1 cellular context compared by ENCODE assay signal in the genomic region with DNA sequence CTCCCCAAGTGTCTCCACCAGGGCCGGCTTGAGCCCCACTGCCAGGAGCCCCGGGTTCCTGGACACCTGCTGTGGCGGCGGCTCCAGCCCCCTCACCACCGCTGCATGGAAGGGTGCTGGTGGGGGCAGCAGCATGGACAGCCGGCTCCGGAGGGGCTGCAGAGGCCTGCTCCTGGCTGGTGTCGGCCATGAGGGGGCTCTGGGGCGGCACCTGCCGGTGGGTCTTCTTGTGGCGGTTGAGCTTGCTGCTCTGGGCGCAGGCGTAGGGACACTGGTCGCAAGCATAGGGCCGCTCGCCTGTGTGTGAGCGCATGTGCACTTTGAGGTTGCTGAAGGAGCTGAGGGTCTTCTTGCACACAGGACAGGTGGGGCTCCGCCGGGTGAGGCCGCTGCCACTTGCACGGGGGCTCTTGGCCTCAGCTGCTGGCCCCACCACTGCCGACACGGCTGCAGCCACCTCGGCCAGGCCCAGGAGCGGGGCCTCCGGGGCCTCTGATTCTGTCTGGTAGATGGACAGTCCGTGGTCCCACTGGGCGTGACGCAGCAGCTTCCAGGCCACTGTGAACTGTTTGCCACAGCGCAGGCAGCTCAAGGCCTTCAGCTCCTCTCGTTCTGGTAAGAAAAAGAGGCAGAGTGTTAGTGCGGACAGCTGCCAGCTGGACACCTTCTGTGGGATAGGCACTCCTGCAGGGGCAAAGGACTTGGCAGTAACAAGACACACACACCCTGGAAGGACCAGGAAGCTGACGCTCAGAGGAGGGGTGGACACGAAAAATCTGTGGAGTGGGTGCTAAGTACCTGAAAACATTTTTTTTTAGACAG.
TF ChIP-seq lines count a peak whose summit lies in the region.

No MANE protein-coding gene starts in this region.

TF ChIP-seq in K562, 482 proteins besides CTCF, POLR2A, EP300 and RAD21:
- no peak for TF ChIP-seq ZNF57 (CRISPR knock-in tag; IDR thresholded peaks at IDR 0.05)
- peak; percentile 10; the same call in 1 of the 2 replicates for TF ChIP-seq RBFOX2 (IDR thresholded peaks at IDR 0.05; ENCODE audit: low read depth, low read length)
- TF ChIP-seq, protein P1, sequence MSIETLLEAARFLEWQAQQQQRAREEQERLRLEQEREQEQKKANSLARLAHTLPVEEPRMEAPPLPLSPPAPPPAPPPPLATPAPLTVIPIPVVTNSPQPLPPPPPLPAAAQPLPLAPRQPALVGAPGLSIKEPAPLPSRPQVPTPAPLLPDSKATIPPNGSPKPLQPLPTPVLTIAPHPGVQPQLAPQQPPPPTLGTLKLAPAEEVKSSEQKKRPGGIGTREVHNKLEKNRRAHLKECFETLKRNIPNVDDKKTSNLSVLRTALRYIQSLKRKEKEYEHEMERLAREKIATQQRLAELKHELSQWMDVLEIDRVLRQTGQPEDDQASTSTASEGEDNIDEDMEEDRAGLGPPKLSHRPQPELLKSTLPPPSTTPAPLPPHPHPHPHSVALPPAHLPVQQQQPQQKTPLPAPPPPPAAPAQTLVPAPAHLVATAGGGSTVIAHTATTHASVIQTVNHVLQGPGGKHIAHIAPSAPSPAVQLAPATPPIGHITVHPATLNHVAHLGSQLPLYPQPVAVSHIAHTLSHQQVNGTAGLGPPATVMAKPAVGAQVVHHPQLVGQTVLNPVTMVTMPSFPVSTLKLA (conservative IDR thresholded peaks at IDR 0.05), result no peak
- peak; percentile 71 for TF ChIP-seq POLR2G (IDR thresholded peaks at IDR 0.05; ENCODE audit: low read depth, low read length)
- TF ChIP-seq, protein P2, sequence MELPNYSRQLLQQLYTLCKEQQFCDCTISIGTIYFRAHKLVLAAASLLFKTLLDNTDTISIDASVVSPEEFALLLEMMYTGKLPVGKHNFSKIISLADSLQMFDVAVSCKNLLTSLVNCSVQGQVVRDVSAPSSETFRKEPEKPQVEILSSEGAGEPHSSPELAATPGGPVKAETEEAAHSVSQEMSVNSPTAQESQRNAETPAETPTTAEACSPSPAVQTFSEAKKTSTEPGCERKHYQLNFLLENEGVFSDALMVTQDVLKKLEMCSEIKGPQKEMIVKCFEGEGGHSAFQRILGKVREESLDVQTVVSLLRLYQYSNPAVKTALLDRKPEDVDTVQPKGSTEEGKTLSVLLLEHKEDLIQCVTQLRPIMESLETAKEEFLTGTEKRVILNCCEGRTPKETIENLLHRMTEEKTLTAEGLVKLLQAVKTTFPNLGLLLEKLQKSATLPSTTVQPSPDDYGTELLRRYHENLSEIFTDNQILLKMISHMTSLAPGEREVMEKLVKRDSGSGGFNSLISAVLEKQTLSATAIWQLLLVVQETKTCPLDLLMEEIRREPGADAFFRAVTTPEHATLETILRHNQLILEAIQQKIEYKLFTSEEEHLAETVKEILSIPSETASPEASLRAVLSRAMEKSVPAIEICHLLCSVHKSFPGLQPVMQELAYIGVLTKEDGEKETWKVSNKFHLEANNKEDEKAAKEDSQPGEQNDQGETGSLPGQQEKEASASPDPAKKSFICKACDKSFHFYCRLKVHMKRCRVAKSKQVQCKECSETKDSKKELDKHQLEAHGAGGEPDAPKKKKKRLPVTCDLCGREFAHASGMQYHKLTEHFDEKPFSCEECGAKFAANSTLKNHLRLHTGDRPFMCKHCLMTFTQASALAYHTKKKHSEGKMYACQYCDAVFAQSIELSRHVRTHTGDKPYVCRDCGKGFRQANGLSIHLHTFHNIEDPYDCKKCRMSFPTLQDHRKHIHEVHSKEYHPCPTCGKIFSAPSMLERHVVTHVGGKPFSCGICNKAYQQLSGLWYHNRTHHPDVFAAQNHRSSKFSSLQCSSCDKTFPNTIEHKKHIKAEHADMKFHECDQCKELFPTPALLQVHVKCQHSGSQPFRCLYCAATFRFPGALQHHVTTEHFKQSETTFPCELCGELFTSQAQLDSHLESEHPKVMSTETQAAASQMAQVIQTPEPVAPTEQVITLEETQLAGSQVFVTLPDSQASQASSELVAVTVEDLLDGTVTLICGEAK (IDR thresholded peaks at IDR 0.05), result no peak
- TF ChIP-seq, protein P2 (CRISPR knock-in tag; IDR thresholded peaks at IDR 0.05), result no peak
- TF ChIP-seq ZNF311 (CRISPR knock-in tag; IDR thresholded peaks at IDR 0.05), result no peak
- no peak for TF ChIP-seq EP400 (IDR thresholded peaks at IDR 0.05)
- no peak for TF ChIP-seq CBFA2T3 (IDR thresholded peaks at IDR 0.05)
- TF ChIP-seq ETV6 (IDR thresholded peaks at IDR 0.05; ENCODE audit: borderline replicate concordance in 1 of 2, low read depth in 2 of 2, low read length in 1 of 2), result no peak
- no peak for TF ChIP-seq ETV6 (CRISPR knock-in tag; IDR thresholded peaks at IDR 0.05; ENCODE audit: borderline replicate concordance)
- TF ChIP-seq, protein P3, sequence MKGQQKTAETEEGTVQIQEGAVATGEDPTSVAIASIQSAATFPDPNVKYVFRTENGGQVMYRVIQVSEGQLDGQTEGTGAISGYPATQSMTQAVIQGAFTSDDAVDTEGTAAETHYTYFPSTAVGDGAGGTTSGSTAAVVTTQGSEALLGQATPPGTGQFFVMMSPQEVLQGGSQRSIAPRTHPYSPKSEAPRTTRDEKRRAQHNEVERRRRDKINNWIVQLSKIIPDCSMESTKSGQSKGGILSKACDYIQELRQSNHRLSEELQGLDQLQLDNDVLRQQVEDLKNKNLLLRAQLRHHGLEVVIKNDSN (CRISPR knock-in tag; IDR thresholded peaks at IDR 0.05), result no peak
- peak; percentile 29 for TF ChIP-seq FIP1L1 (IDR thresholded peaks at IDR 0.05; ENCODE audit: low read depth, low read length, poor library complexity, severe bottlenecking)
- TF ChIP-seq, protein P4, sequence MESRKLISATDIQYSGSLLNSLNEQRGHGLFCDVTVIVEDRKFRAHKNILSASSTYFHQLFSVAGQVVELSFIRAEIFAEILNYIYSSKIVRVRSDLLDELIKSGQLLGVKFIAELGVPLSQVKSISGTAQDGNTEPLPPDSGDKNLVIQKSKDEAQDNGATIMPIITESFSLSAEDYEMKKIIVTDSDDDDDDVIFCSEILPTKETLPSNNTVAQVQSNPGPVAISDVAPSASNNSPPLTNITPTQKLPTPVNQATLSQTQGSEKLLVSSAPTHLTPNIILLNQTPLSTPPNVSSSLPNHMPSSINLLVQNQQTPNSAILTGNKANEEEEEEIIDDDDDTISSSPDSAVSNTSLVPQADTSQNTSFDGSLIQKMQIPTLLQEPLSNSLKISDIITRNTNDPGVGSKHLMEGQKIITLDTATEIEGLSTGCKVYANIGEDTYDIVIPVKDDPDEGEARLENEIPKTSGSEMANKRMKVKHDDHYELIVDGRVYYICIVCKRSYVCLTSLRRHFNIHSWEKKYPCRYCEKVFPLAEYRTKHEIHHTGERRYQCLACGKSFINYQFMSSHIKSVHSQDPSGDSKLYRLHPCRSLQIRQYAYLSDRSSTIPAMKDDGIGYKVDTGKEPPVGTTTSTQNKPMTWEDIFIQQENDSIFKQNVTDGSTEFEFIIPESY (CRISPR knock-in tag; IDR thresholded peaks at IDR 0.05), result peak; percentile 20; the same call in 1 of the 2 replicates
- no peak for TF ChIP-seq SAP30 (IDR thresholded peaks at IDR 0.05; ENCODE audit: borderline replicate concordance, insufficient read depth, low read depth, low read length, poor library complexity, severe bottlenecking)
TF ChIP-seq in K562: peak in this region for 4.
